In the genomic region with DNA sequence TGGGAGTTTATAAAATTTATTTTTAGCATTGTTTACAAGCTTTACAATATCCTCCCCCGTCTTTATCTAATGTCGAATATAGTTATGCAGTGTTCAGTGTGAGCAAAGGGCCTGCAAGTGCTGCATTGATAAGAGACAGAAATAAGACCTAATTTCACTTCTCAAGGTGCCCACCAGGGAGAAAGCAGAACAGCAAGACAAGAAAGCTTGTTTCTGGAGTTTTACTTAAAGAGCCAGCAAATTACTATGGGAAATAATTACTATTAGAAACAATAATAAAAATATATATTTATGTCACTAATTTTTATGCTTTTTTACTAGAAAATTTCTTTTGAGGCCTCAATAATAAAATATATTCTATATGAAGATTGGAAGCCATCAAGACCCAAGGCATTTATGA, we compare ENCODE assay signal across 27 cellular contexts.
"Had no signal": no experiment of that assay in that cellular context is flagged by ENCODE, and none has a peak within 500 bp of the region (broad histone marks: within the 10 kb centered on the region; RNA-seq: fewer than 3 reads in every experiment).

No MANE protein-coding gene starts in this region.

- H3K36me3 ChIP-seq: esophagus squamous epithelium, left ventricle myocardium inferior, right lobe of liver, thoracic aorta, uterus had no signal

- H3K27me3 Mint-ChIP-seq: activated naive CD8-positive, alpha-beta T cell; natural killer cell treated with Interleukin-12 subunit alpha and Interleukin-12 subunit beta and Interleukin-15 and Interleukin-18, amount 100 ng/mL, for 72 hours; stimulated activated naive CD8-positive, alpha-beta T cell treated with anti-CD3 and anti-CD28 coated beads, Interleukin-15, Interleukin-2, amounts not matched to agents 100 ng/mL and 50 ng/mL, for 24 hours had no signal

- H3K9me3 Mint-ChIP-seq: natural killer cell treated with Interleukin-12 subunit alpha and Interleukin-12 subunit beta and Interleukin-15 and Interleukin-18, amount 100 ng/mL, for 72 hours; stimulated activated naive CD8-positive, alpha-beta T cell treated with anti-CD3 and anti-CD28 coated beads, Interleukin-15, Interleukin-2, amounts not matched to agents 100 ng/mL and 50 ng/mL, for 24 hours had no signal

- ATAC-seq: activated T-cell treated with anti-CD3 and anti-CD28 coated beads, Interleukin-2, amount 50 U/mL, for 72 hours; body of pancreas; mucosa of descending colon; natural killer cell treated with Interleukin-12 subunit alpha and Interleukin-12 subunit beta and Interleukin-15 and Interleukin-18, amount 100 ng/mL, for 72 hours; right lobe of liver had no signal

- DNase-seq: activated CD4-positive, alpha-beta T cell treated with anti-CD3 and anti-CD28 coated beads for 4 hours; activated CD4-positive, alpha-beta T cell treated with anti-CD3 and anti-CD28 coated beads, Interleukin-2, amount 50 U/mL, for 4 hours; activated CD4-positive, CD25-positive, alpha-beta regulatory T cell; activated effector memory CD4-positive, alpha-beta T cell treated with Interleukin-2 at 50 U/mL for 16 hours; activated naive CD4-positive, alpha-beta T cell treated with Interleukin-2 at 50 U/mL for 16 hours; activated T-cell treated with anti-CD3 and anti-CD28 coated beads for 4 hours; activated T-cell treated with anti-CD3 and anti-CD28 coated beads, Interleukin-2, amount 50 U/mL, for 72 hours; aorta; body of pancreas; dermis blood vessel endothelial cell; effector CD4-positive, alpha-beta T cell; esophagus squamous epithelium; foreskin melanocyte; islet precursor cell; left ventricle myocardium inferior; mucosa of descending colon; posterior cingulate gyrus; right lobe of liver; stimulated activated CD4-positive, alpha-beta T cell treated with anti-CD3 and anti-CD28 coated beads, Interleukin-4, amount 100 ng/mL, for 1 hour; trophoblast cell; uterus had no signal

- H3K36me3 Mint-ChIP-seq: activated naive CD8-positive, alpha-beta T cell; natural killer cell treated with Interleukin-12 subunit alpha and Interleukin-12 subunit beta and Interleukin-15 and Interleukin-18, amount 100 ng/mL, for 72 hours had no signal

- H3K4me3 Mint-ChIP-seq: activated naive CD8-positive, alpha-beta T cell; activated T-cell treated with anti-CD3 and anti-CD28 coated beads, Interleukin-2, amount 50 U/mL, for 72 hours; natural killer cell treated with Interleukin-12 subunit alpha and Interleukin-12 subunit beta and Interleukin-15 and Interleukin-18, amount 100 ng/mL, for 72 hours; stimulated activated naive CD8-positive, alpha-beta T cell treated with anti-CD3 and anti-CD28 coated beads, Interleukin-15, Interleukin-2, amounts not matched to agents 100 ng/mL and 50 ng/mL, for 24 hours; T-helper 2 cell treated with Interferon-gamma antibody and Interleukin-4, amounts not matched to agents 5 μg/mL and 100 μg/mL, for 36 hours had no signal

- H3K4me1 ChIP-seq: body of pancreas, esophagus squamous epithelium, left ventricle myocardium inferior, right lobe of liver, uterus had no signal

- H3K27ac Mint-ChIP-seq: activated naive CD8-positive, alpha-beta T cell; activated T-cell treated with anti-CD3 and anti-CD28 coated beads, Interleukin-2, amount 50 U/mL, for 72 hours; natural killer cell treated with Interleukin-12 subunit alpha and Interleukin-12 subunit beta and Interleukin-15 and Interleukin-18, amount 100 ng/mL, for 72 hours; stimulated activated naive CD8-positive, alpha-beta T cell treated with anti-CD3 and anti-CD28 coated beads, Interleukin-15, Interleukin-2, amounts not matched to agents 100 ng/mL and 50 ng/mL, for 24 hours; T-helper 2 cell treated with Interferon-gamma antibody and Interleukin-4, amounts not matched to agents 5 μg/mL and 100 μg/mL, for 36 hours had no signal

- H3K9me3 ChIP-seq: body of pancreas, esophagus squamous epithelium, left ventricle myocardium inferior, thoracic aorta, uterus had no signal

- H3K4me3 ChIP-seq: body of pancreas, esophagus squamous epithelium, left ventricle myocardium inferior, lung, mucosa of descending colon, right lobe of liver, thoracic aorta, uterus had no signal

- H3K27me3 ChIP-seq: body of pancreas, esophagus squamous epithelium, right lobe of liver, uterus had no signal
